ENCODE assay signal across 18 cellular contexts in the genomic region with DNA sequence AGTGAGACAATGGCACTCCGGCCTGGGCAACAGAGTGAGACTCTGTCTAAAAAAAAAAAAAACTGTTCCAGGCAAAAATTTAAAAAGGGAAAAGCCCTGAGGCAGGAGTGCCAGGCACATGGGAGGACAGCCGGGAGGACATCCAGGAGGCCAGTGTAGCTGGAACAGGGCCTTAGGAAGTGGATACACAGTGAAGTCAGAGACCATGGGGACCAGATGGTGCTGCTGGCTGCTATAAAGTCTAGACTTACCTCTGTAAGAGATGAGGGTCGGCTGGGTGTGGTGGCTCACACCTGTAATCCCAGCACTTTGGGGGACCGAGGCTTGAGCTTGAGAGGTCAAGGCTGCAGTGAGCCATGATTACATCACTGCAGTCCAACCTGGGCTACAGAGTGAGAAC. TPM values are rescaled to one million over a fixed set of nuclear protein-coding genes. Genes with fewer than 3 reads are reported as not detected.
A peak's percentile ranks its signal among the peaks of the same experiment; 100 is the strongest.
DNase-seq lines count a peak whose midpoint lies in the region; ATAC-seq, FAIRE-seq and TF ChIP-seq lines count a peak whose summit lies in the region.
"Had no signal": no experiment of that assay in that cellular context is flagged by ENCODE, and none has a peak within 500 bp of the region (broad histone marks: within the 10 kb centered on the region; RNA-seq: fewer than 3 reads in every experiment).

No MANE protein-coding gene starts in this region.

- peaks cover 0 to 5% of the 10 kb centered on the region in 2 donors for H3K9me3 Mint-ChIP-seq in stimulated activated naive CD8-positive, alpha-beta T cell treated with anti-CD3 and anti-CD28 coated beads, Interleukin-15, amount 100 ng/mL, for 72 hours
- H3K9me3 Mint-ChIP-seq: CD8-positive, alpha-beta T cell; GM23338 had no signal

- ATAC-seq in SK-N-SH treated with all-trans-retinoic acid at 6 μM for 48 hours, result no peak
- no peak for ATAC-seq in HepG2
- ATAC-seq in stimulated activated naive CD8-positive, alpha-beta T cell treated with anti-CD3 and anti-CD28 coated beads, Interleukin-15, amount 100 ng/mL, for 72 hours, result no peak
- ATAC-seq in Right ventricle myocardium inferior, result no peak
- ATAC-seq: CD8-positive, alpha-beta T cell; GM12878; GM23338 had no signal

- H3F3A ChIP-seq in SK-N-SH (replicated peaks; ENCODE audit: insufficient read depth), result peaks cover 41% of the 10 kb centered on the region

- TF ChIP-seq CTCF in SK-N-SH (IDR thresholded peaks at IDR 0.05) (no peak), HepG2 (CRISPR knock-in tag; IDR thresholded peaks at IDR 0.05) (no peak)

- CTCF ChIA-PET in SK-N-SH (lab: Yijun Ruan, JAX), result interaction anchor here (1.2 to 1.7 kb wide), 2 partner anchors 9 to 69 kb away, joined by 4 to 6 read pairs; no protein-coding TSS in a partner anchor
- CTCF ChIA-PET in HepG2 (lab: Yijun Ruan, JAX; ENCODE audit: low intra/inter-chr PET ratio, low total read pairs), result no interaction called here

- H4K20me1 ChIP-seq in SK-N-SH (ENCODE audit: insufficient read depth), result peaks cover 4% of the 10 kb centered on the region; the same call in 1 of the 2 replicates
- no peaks in the 10 kb centered on the region for H4K20me1 ChIP-seq in HepG2 (ENCODE audit: insufficient read depth, low read length)

- H3K4me3 ChIP-seq in SK-N-SH (ENCODE audit: low read depth in 2 of 2, low read length in 1 of 2) (no peak overlapping the region), HepG2 (replicated peaks in 1 of 3; ENCODE audit: insufficient read depth in 1 of 3, low read depth in 2 of 3, low read length in 3 of 3) (no peak overlapping the region)
- H3K4me3 ChIP-seq: GM12878, GM23338 had no signal

- BruUV-seq in HepG2 (replicated peaks; lab: Mats Ljungman, UMichigan), result no TSS peak

- peaks cover 27% of the 10 kb centered on the region for H3K4me1 Mint-ChIP-seq in stimulated activated naive CD8-positive, alpha-beta T cell treated with anti-CD3 and anti-CD28 coated beads, Interleukin-15, amount 100 ng/mL, for 72 hours

- TF ChIP-seq POLR2A in HepG2 (IDR thresholded peaks at IDR 0.05; ENCODE audit: insufficient read depth in 1 of 2, low read depth in 2 of 2, low read length in 2 of 2), result no peak

- H3K9me3 ChIP-seq in SK-N-SH (no peaks in the 10 kb centered on the region), HepG2 (ENCODE audit: low read length) (no peaks in the 10 kb centered on the region)

- no peak overlapping the region for H3K4me2 ChIP-seq in SK-N-SH
- no peak overlapping the region for H3K4me2 ChIP-seq in HepG2 (ENCODE audit: low read depth, low read length)
- H3K4me2 ChIP-seq: GM23338 had no signal

- TF ChIP-seq EP300 in SK-N-SH (IDR thresholded peaks at IDR 0.05; ENCODE audit: borderline replicate concordance in 1 of 2, low read depth in 1 of 2, low read length in 1 of 2) (no peak), HepG2 (IDR thresholded peaks at IDR 0.05; ENCODE audit: low read depth in 2 of 2, low read length in 2 of 2) (no peak), HepG2 (CRISPR knock-in tag; IDR thresholded peaks at IDR 0.05; ENCODE audit: borderline replicate concordance) (no peak)

- POLR2A ChIA-PET in SK-N-SH (lab: Yijun Ruan, JAX) (no interaction called here), HepG2 (lab: Yijun Ruan, JAX) (no interaction called here)

- intact Hi-C loops in HepG2 (cut with micrococcal nuclease; ENCODE audit: unreplicated experiment) (no loop called here), Right ventricle myocardium inferior (cut with DNase I) (no loop called here)

- H3K36me3 ChIP-seq in SK-N-SH (replicated peaks in 1 of 2; ENCODE audit: control insufficient read depth in 1 of 2, insufficient read depth in 2 of 2, low read length in 1 of 2) (peaks cover 15 to 39% of the 10 kb centered on the region in 2 experiments), HepG2 (replicated peaks in 1 of 2; ENCODE audit: control insufficient read depth in 1 of 2, insufficient read depth in 2 of 2, low read length in 2 of 2) (no peaks in the 10 kb centered on the region)

- H3K9ac ChIP-seq in SK-N-SH (no peak overlapping the region), HepG2 (ENCODE audit: insufficient read depth, low read depth, low read length) (no peak overlapping the region)

- H3K27ac ChIP-seq in SK-N-SH (ENCODE audit: low read depth in 2 of 2, low read length in 1 of 2) (no peak overlapping the region), HepG2 (ENCODE audit: extremely low read length, insufficient read depth, low read length) (no peak overlapping the region)
- H3K27ac ChIP-seq: 22Rv1 had no signal

- FAIRE-seq in HepG2 (lab: Jason Lieb, UNC), result no peak
- FAIRE-seq: GM12878, GM18507 had no signal

- no peak overlapping the region for H3K4me3 Mint-ChIP-seq in stimulated activated naive CD8-positive, alpha-beta T cell treated with anti-CD3 and anti-CD28 coated beads, Interleukin-15, amount 100 ng/mL, for 72 hours
- H3K4me3 Mint-ChIP-seq: CD8-positive, alpha-beta T cell; GM23338 had no signal

- H3K27me3 ChIP-seq in SK-N-SH (ENCODE audit: insufficient read depth), result no peaks in the 10 kb centered on the region
- no peaks in the 10 kb centered on the region; a peak in 1 of 5 replicates for H3K27me3 ChIP-seq in HepG2 (ENCODE audit: control insufficient read depth in 1 of 2, insufficient read depth in 2 of 2, low read length in 2 of 2)

- no peak overlapping the region for H3K27ac Mint-ChIP-seq in stimulated activated naive CD8-positive, alpha-beta T cell treated with anti-CD3 and anti-CD28 coated beads, Interleukin-15, amount 100 ng/mL, for 72 hours
- H3K27ac Mint-ChIP-seq: CD8-positive, alpha-beta T cell; GM23338 had no signal

- H3K27me3 Mint-ChIP-seq in stimulated activated naive CD8-positive, alpha-beta T cell treated with anti-CD3 and anti-CD28 coated beads, Interleukin-15, amount 100 ng/mL, for 72 hours, result no peaks in the 10 kb centered on the region

- H3K4me1 ChIP-seq in SK-N-SH (ENCODE audit: control insufficient read depth in 1 of 2, insufficient read depth in 2 of 2, low read depth in 1 of 2, low read length in 1 of 2) (peaks cover 0 to 7% of the 10 kb centered on the region in 2 experiments; a peak in 1 of 4 replicates), HepG2 (ENCODE audit: insufficient read depth, low read length) (peaks cover 6% of the 10 kb centered on the region; the same call in 1 of the 2 replicates)

- 64% methylated on average over 4 of the region's 4 CpGs for WGBS in SK-N-SH (ENCODE audit: low lambda C conversion rate)
- WGBS in HepG2 (ENCODE audit: low lambda C conversion rate), result 38% methylated on average over 4 of the region's 4 CpGs

- H2AFZ ChIP-seq in SK-N-SH (ENCODE audit: low read depth), result no peak overlapping the region
- H2AFZ ChIP-seq in HepG2 (ENCODE audit: low read length), result no peak overlapping the region
- H2AFZ ChIP-seq: GM23338 had no signal

- no peaks in the 10 kb centered on the region for H3K9me2 ChIP-seq in SK-N-SH

- in situ Hi-C loops in HepG2 (cut with HindIII; ENCODE audit: extremely low pct_ligation_motif_present, low pct_unique_long_range_greater_than_20kb), result no loop called here

- no peak for DNase-seq in SK-N-SH
- DNase-seq in amniotic epithelial cell (ENCODE audit: low read depth), result peak; percentile 36
- no peak for DNase-seq in HepG2 (ENCODE audit: low spot score)
- no peak for DNase-seq in stimulated activated naive CD8-positive, alpha-beta T cell treated with anti-CD3 and anti-CD28 coated beads, Interleukin-15, amount 100 ng/mL, for 72 hours
- DNase-seq in HT-29 (ENCODE audit: low spot score), result no peak
- no peak for DNase-seq in Right ventricle myocardium inferior (ENCODE audit: missing footprints)
- DNase-seq: CD8-positive, alpha-beta T cell; COR-L47; DMS53; H7 had no signal

- TF ChIP-seq RAD21 in SK-N-SH (IDR thresholded peaks at IDR 0.05; ENCODE audit: low read length), result no peak
- no peak for TF ChIP-seq RAD21 in HepG2 (CRISPR knock-in tag; IDR thresholded peaks at IDR 0.05)

- H3K79me2 ChIP-seq in SK-N-SH (ENCODE audit: insufficient read depth) (no peaks in the 10 kb centered on the region), HepG2 (ENCODE audit: insufficient read depth, low read length) (no peaks in the 10 kb centered on the region)

RNA-seq across cellular contexts. Expression of gene HAS1, which starts 15.0 kb away (rescaled TPM):
- not detected in 2 replicates for polyA plus RNA-seq in SK-N-SH (2012; rRNA removed)
- polyA plus RNA-seq in SK-N-SH (2012; cell fraction: cytosol; rRNA removed), result not detected in 2 replicates
- polyA plus RNA-seq in SK-N-SH (2012; cell fraction: nucleus; rRNA removed), result 0.04 and 0.06 TPM in 2 replicates
- not detected in 2 replicates for total RNA-seq in HepG2 (2016; rRNA removed; fragmentation: Illumina TruSeq; extraction: Trizol)
- not detected in 2 replicates for total RNA-seq in HepG2 (2016; cell fraction: cytosol; rRNA removed; fragmentation: Illumina TruSeq; extraction: Trizol; ENCODE audit: low read depth)
- not detected in 2 replicates for total RNA-seq in HepG2 (2016; cell fraction: insoluble cytoplasmic fraction; rRNA removed; fragmentation: Illumina TruSeq; extraction: Trizol)
- total RNA-seq in HepG2 (2016; cell fraction: membrane; rRNA removed; fragmentation: Illumina TruSeq; extraction: Trizol), result not detected in 2 replicates
- total RNA-seq in HepG2 (2016; cell fraction: nucleus; rRNA removed; fragmentation: Illumina TruSeq; extraction: Trizol), result not detected in 2 replicates
- polyA plus RNA-seq in HepG2 (2011; rRNA removed), result 0.12 TPM in 1 of 2 replicates, not detected in the other
- not detected in 2 replicates for polyA plus RNA-seq in HepG2 (2011; cell fraction: cytosol; rRNA removed)
- not detected in 2 replicates for polyA plus RNA-seq in HepG2 (2011; cell fraction: nucleus; rRNA removed)
- polyA plus RNA-seq in HepG2 (2012), result not detected in 2 replicates
- not detected in 2 replicates for polyA plus RNA-seq in HepG2 (2016; cell fraction: cytosol; fragmentation: Illumina TruSeq; extraction: Trizol; ENCODE audit: low read depth)
- polyA plus RNA-seq in HepG2 (2016; cell fraction: insoluble cytoplasmic fraction; fragmentation: Illumina TruSeq; extraction: Trizol; ENCODE audit: low read depth), result not detected in 2 replicates
- not detected in 2 replicates for polyA plus RNA-seq in HepG2 (2016; cell fraction: membrane; fragmentation: Illumina TruSeq; extraction: Trizol; ENCODE audit: low read depth)
- not detected in 2 replicates for polyA plus RNA-seq in HepG2 (2016; cell fraction: nucleus; fragmentation: Illumina TruSeq; extraction: Trizol; ENCODE audit: insufficient read depth, low read depth)
- not detected in 2 replicates for polyA minus RNA-seq in HepG2 (2011; rRNA and poly(A)+ RNA removed; ENCODE audit: low replicate concordance)
- polyA minus RNA-seq in HepG2 (2011; cell fraction: cytosol; rRNA and poly(A)+ RNA removed), result not detected in 2 replicates
- polyA minus RNA-seq in HepG2 (2011; cell fraction: nucleus; rRNA and poly(A)+ RNA removed), result not detected in 2 replicates
- 0.05 TPM in 1 of 2 replicates, not detected in the other for total RNA-seq in HT-29 (2014; rRNA removed; shearing (Covaris generic))
- 0.57 TPM for total RNA-seq in Right ventricle myocardium inferior
- total RNA-seq: A673; CD8-positive, alpha-beta T cell; GM12878; H7 had no signal
- polyA plus RNA-seq: BJ, GM12878, IgD-negative memory B cell had no signal

RNA-seq across cellular contexts. Expression of gene SPACA6, which starts 15.7 kb away (rescaled TPM):
- polyA plus RNA-seq in SK-N-SH (2012; rRNA removed), result 12.6 and 15.8 TPM in 2 replicates
- 4.5 and 7.2 TPM in 2 replicates for polyA plus RNA-seq in SK-N-SH (2012; cell fraction: cytosol; rRNA removed)
- 97.2 and 166 TPM in 2 replicates for polyA plus RNA-seq in SK-N-SH (2012; cell fraction: nucleus; rRNA removed)
- total RNA-seq in HepG2 (2016; rRNA removed; fragmentation: Illumina TruSeq; extraction: Trizol), result 0.53 and 2.2 TPM in 2 replicates
- total RNA-seq in HepG2 (2016; cell fraction: cytosol; rRNA removed; fragmentation: Illumina TruSeq; extraction: Trizol; ENCODE audit: low read depth), result 1.1 and 1.9 TPM in 2 replicates
- 2.6 TPM in 1 of 2 replicates, not detected in the other for total RNA-seq in HepG2 (2016; cell fraction: insoluble cytoplasmic fraction; rRNA removed; fragmentation: Illumina TruSeq; extraction: Trizol)
- 0.53 and 1.2 TPM in 2 replicates for total RNA-seq in HepG2 (2016; cell fraction: membrane; rRNA removed; fragmentation: Illumina TruSeq; extraction: Trizol)
- 2.1 and 4.9 TPM in 2 replicates for total RNA-seq in HepG2 (2016; cell fraction: nucleus; rRNA removed; fragmentation: Illumina TruSeq; extraction: Trizol)
- 1.4 and 2.3 TPM in 2 replicates for polyA plus RNA-seq in HepG2 (2011; rRNA removed)
- 0.26 and 0.76 TPM in 2 replicates for polyA plus RNA-seq in HepG2 (2011; cell fraction: cytosol; rRNA removed)
- 12.4 and 14.0 TPM in 2 replicates for polyA plus RNA-seq in HepG2 (2011; cell fraction: nucleus; rRNA removed)
- 2.2 and 3.3 TPM in 2 replicates for polyA plus RNA-seq in HepG2 (2012)
- 0.78 and 0.85 TPM in 2 replicates for polyA plus RNA-seq in HepG2 (2016; cell fraction: cytosol; fragmentation: Illumina TruSeq; extraction: Trizol; ENCODE audit: low read depth)
- polyA plus RNA-seq in HepG2 (2016; cell fraction: insoluble cytoplasmic fraction; fragmentation: Illumina TruSeq; extraction: Trizol; ENCODE audit: low read depth), result 0.48 and 0.82 TPM in 2 replicates
- polyA plus RNA-seq in HepG2 (2016; cell fraction: membrane; fragmentation: Illumina TruSeq; extraction: Trizol; ENCODE audit: low read depth), result 0.42 and 1.5 TPM in 2 replicates
- 9.6 and 9.8 TPM in 2 replicates for polyA plus RNA-seq in HepG2 (2016; cell fraction: nucleus; fragmentation: Illumina TruSeq; extraction: Trizol; ENCODE audit: insufficient read depth, low read depth)
- 1.8 and 1.9 TPM in 2 replicates for polyA minus RNA-seq in HepG2 (2011; rRNA and poly(A)+ RNA removed; ENCODE audit: low replicate concordance)
- not detected in 2 replicates for polyA minus RNA-seq in HepG2 (2011; cell fraction: cytosol; rRNA and poly(A)+ RNA removed)
- 6.3 and 6.8 TPM in 2 replicates for polyA minus RNA-seq in HepG2 (2011; cell fraction: nucleus; rRNA and poly(A)+ RNA removed)
- total RNA-seq in HT-29 (2014; rRNA removed; shearing (Covaris generic)), result 13.6 and 17.8 TPM in 2 replicates
- total RNA-seq in Right ventricle myocardium inferior, result 14.6 TPM

RNA-seq across cellular contexts. Expression of gene FPR1, which starts 42.9 kb away (rescaled TPM):
- polyA plus RNA-seq in SK-N-SH (2012; rRNA removed) (0.03 TPM in 1 of 2 replicates, not detected in the other), HepG2 (2011; rRNA removed) (0.07 TPM in 1 of 2 replicates, not detected in the other)
- not detected in 2 replicates for polyA plus RNA-seq in SK-N-SH (2012; cell fraction: cytosol; rRNA removed)
- polyA plus RNA-seq in SK-N-SH (2012; cell fraction: nucleus; rRNA removed), result 0.08 TPM in 1 of 2 replicates, not detected in the other
- total RNA-seq in HepG2 (2016; rRNA removed; fragmentation: Illumina TruSeq; extraction: Trizol) (not detected in 2 replicates), Right ventricle myocardium inferior (5.3 TPM)
- total RNA-seq in HepG2 (2016; cell fraction: cytosol; rRNA removed; fragmentation: Illumina TruSeq; extraction: Trizol; ENCODE audit: low read depth), result not detected in 2 replicates
- total RNA-seq in HepG2 (2016; cell fraction: insoluble cytoplasmic fraction; rRNA removed; fragmentation: Illumina TruSeq; extraction: Trizol), result not detected in 2 replicates
- total RNA-seq in HepG2 (2016; cell fraction: membrane; rRNA removed; fragmentation: Illumina TruSeq; extraction: Trizol), result not detected in 2 replicates
- not detected in 2 replicates for total RNA-seq in HepG2 (2016; cell fraction: nucleus; rRNA removed; fragmentation: Illumina TruSeq; extraction: Trizol)
- 0.03 TPM in 1 of 2 replicates, not detected in the other for polyA plus RNA-seq in HepG2 (2011; cell fraction: cytosol; rRNA removed)
- polyA plus RNA-seq in HepG2 (2011; cell fraction: nucleus; rRNA removed), result not detected in 2 replicates
- 0.27 TPM in 1 of 2 replicates, not detected in the other for polyA plus RNA-seq in HepG2 (2012)
- polyA plus RNA-seq in HepG2 (2016; cell fraction: cytosol; fragmentation: Illumina TruSeq; extraction: Trizol; ENCODE audit: low read depth), result not detected in 2 replicates
- not detected in 2 replicates for polyA plus RNA-seq in HepG2 (2016; cell fraction: insoluble cytoplasmic fraction; fragmentation: Illumina TruSeq; extraction: Trizol; ENCODE audit: low read depth)
- polyA plus RNA-seq in HepG2 (2016; cell fraction: membrane; fragmentation: Illumina TruSeq; extraction: Trizol; ENCODE audit: low read depth), result not detected in 2 replicates
- not detected in 2 replicates for polyA plus RNA-seq in HepG2 (2016; cell fraction: nucleus; fragmentation: Illumina TruSeq; extraction: Trizol; ENCODE audit: insufficient read depth, low read depth)
- polyA minus RNA-seq in HepG2 (2011; rRNA and poly(A)+ RNA removed; ENCODE audit: low replicate concordance), result not detected in 2 replicates
- polyA minus RNA-seq in HepG2 (2011; cell fraction: cytosol; rRNA and poly(A)+ RNA removed), result not detected in 2 replicates
- polyA minus RNA-seq in HepG2 (2011; cell fraction: nucleus; rRNA and poly(A)+ RNA removed), result not detected in 2 replicates
- not detected in 2 replicates for total RNA-seq in HT-29 (2014; rRNA removed; shearing (Covaris generic))
- total RNA-seq: A673; CD8-positive, alpha-beta T cell; GM12878; GM23338; H7 had no signal
- polyA plus RNA-seq: BJ, GM12878, GM23338 had no signal

RNA-seq across cellular contexts. Expression of gene FPR2, which starts 52.2 kb away (rescaled TPM):
- polyA plus RNA-seq in SK-N-SH (2012; rRNA removed), result not detected in 2 replicates
- polyA plus RNA-seq in SK-N-SH (2012; cell fraction: cytosol; rRNA removed), result not detected in 2 replicates
- polyA plus RNA-seq in SK-N-SH (2012; cell fraction: nucleus; rRNA removed), result not detected in 2 replicates
- total RNA-seq in HepG2 (2016; rRNA removed; fragmentation: Illumina TruSeq; extraction: Trizol), result not detected in 2 replicates
- not detected in 2 replicates for total RNA-seq in HepG2 (2016; cell fraction: cytosol; rRNA removed; fragmentation: Illumina TruSeq; extraction: Trizol; ENCODE audit: low read depth)
- total RNA-seq in HepG2 (2016; cell fraction: insoluble cytoplasmic fraction; rRNA removed; fragmentation: Illumina TruSeq; extraction: Trizol), result not detected in 2 replicates
- total RNA-seq in HepG2 (2016; cell fraction: membrane; rRNA removed; fragmentation: Illumina TruSeq; extraction: Trizol), result not detected in 2 replicates
- total RNA-seq in HepG2 (2016; cell fraction: nucleus; rRNA removed; fragmentation: Illumina TruSeq; extraction: Trizol), result not detected in 2 replicates
- polyA plus RNA-seq in HepG2 (2011; rRNA removed), result not detected in 2 replicates
- polyA plus RNA-seq in HepG2 (2011; cell fraction: cytosol; rRNA removed), result not detected in 2 replicates
- not detected in 2 replicates for polyA plus RNA-seq in HepG2 (2011; cell fraction: nucleus; rRNA removed)
- not detected in 2 replicates for polyA plus RNA-seq in HepG2 (2012)
- polyA plus RNA-seq in HepG2 (2016; cell fraction: cytosol; fragmentation: Illumina TruSeq; extraction: Trizol; ENCODE audit: low read depth), result not detected in 2 replicates
- not detected in 2 replicates for polyA plus RNA-seq in HepG2 (2016; cell fraction: insoluble cytoplasmic fraction; fragmentation: Illumina TruSeq; extraction: Trizol; ENCODE audit: low read depth)
- polyA plus RNA-seq in HepG2 (2016; cell fraction: membrane; fragmentation: Illumina TruSeq; extraction: Trizol; ENCODE audit: low read depth), result not detected in 2 replicates
- polyA plus RNA-seq in HepG2 (2016; cell fraction: nucleus; fragmentation: Illumina TruSeq; extraction: Trizol; ENCODE audit: insufficient read depth, low read depth), result not detected in 2 replicates
- polyA minus RNA-seq in HepG2 (2011; rRNA and poly(A)+ RNA removed; ENCODE audit: low replicate concordance), result not detected in 2 replicates
- not detected in 2 replicates for polyA minus RNA-seq in HepG2 (2011; cell fraction: cytosol; rRNA and poly(A)+ RNA removed)
- not detected in 2 replicates for polyA minus RNA-seq in HepG2 (2011; cell fraction: nucleus; rRNA and poly(A)+ RNA removed)
- not detected in 2 replicates for total RNA-seq in HT-29 (2014; rRNA removed; shearing (Covaris generic))
- total RNA-seq in Right ventricle myocardium inferior, result 0.95 TPM
- total RNA-seq: A673; CD8-positive, alpha-beta T cell; GM12878; GM23338; H7 had no signal
- polyA plus RNA-seq: BJ, GM12878, GM23338, IgD-negative memory B cell had no signal
